ENCODE assay signal across 8 cellular contexts in the genomic region with DNA sequence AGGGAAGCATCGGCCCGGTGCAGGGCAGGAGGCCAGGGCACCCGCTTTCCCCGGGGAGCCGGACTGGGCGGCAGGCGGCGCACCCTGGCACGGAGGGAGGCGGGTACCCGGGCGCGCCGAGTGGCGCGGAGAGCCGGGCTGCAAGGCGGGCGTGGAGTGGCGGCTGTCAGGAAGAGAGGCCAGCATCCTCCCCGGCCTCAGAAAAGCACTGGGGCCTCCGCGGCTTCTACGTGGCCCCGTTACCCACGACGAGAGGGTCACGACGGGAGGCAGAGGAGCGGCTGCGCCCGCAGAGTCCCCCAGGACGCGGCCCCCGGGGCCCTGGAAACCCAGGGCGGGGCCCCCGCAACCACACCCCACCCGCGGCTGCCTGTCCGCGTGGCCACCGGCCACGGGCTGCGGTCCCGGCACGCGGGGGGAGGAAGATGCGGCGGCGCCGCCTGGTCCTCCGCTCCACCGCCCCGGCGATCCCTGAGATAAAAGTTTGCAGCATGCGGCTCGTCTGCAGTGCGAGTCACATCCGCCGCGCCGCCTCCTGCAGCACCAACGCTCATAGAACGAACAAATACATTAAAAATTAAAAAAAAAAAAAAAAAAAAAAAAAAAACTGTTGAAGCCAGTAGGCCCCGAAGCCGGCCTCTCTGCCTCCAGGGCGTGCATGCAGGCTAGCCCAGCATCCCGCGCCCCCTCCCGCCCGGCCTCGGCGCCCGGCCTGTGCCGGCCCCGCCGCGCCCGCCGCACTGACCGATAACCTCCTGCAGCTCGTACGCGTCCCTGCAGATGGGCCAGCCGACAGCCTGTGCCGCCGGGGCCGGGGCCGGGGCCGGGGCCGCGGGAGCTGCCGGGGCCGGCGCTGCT. TPM values are rescaled to one million over a fixed set of nuclear protein-coding genes. Genes with fewer than 3 reads are reported as not detected.
DNase-seq lines count a peak whose midpoint lies in the region; ATAC-seq and TF ChIP-seq lines count a peak whose summit lies in the region.

No MANE protein-coding gene starts in this region.

- H3K27me3 ChIP-seq in colonic mucosa, result no peaks in the 10 kb centered on the region

- ATAC-seq in HG02610 (IDR thresholded peaks at IDR 0.05; ENCODE audit: unreplicated experiment), result peak; percentile 51
- peak; percentile 80 for ATAC-seq in left lobe of liver

- DNase-seq in NCI-H1436 (lab: John Stamatoyannopoulos, UW) (peak; percentile 11), NCI-H1436 treated with DMSO at 0.1 percent for 48 hours (lab: John Stamatoyannopoulos, UW) (no peak), NCI-H1105 (lab: John Stamatoyannopoulos, UW) (peak; percentile 59), colonic mucosa (peak; percentile 80), left lobe of liver (ENCODE audit: low spot score) (peak; percentile 60)
- DNase-seq in activated CD4-positive, alpha-beta T cell treated with anti-CD3 and anti-CD28 coated beads for 48 hours, result peak; percentile 83
- DNase-seq in stimulated activated CD4-positive, alpha-beta T cell treated with anti-CD3 and anti-CD28 coated beads, Interleukin-2, amount 100 ng/mL, for 24 hours, result peak; percentile 73 to 78

- peak overlapping the region; percentile 78 to 94 for H3K9ac ChIP-seq in colonic mucosa (ENCODE audit: low read depth in 2 of 2, low read length in 2 of 2)

- H3K27ac ChIP-seq in colonic mucosa, result peak overlapping the region; percentile 86

- peak overlapping the region; percentile 75 for H3K4me3 ChIP-seq in colonic mucosa

- H3K36me3 ChIP-seq in colonic mucosa, result no peaks in the 10 kb centered on the region

- peaks cover 13% of the 10 kb centered on the region for H3K4me1 ChIP-seq in colonic mucosa

- peak; percentile 29 for TF ChIP-seq CTCF in colonic mucosa (IDR thresholded peaks at IDR 0.05)

- intact Hi-C loops in colonic mucosa (cut with DNase I), result loop anchor here (5.0 kb wide), 1 partner anchor 109 kb away; no protein-coding TSS in a partner anchor

- H3K9me3 ChIP-seq in colonic mucosa, result no peaks in the 10 kb centered on the region

RNA-seq across cellular contexts. Expression of a gene that starts 0.7 kb away (rescaled TPM):
- total RNA-seq in colonic mucosa (10 to 100 TPM; 35.9 to 41.2 TPM), left lobe of liver (0.50 TPM)

Comparison
In these comparisons a context has a peak if more than half of its experiments do, and no peak if none do; other contexts are left out.
1. RNA of a gene that starts 0.7 kb away (total RNA-seq): 35.9 to 41.2 TPM in colonic mucosa; 0.50 TPM in left lobe of liver (single experiment); every median in the first group is over 10 times any median in the second.